ENCODE assay signal across 18 cellular contexts in the genomic region with DNA sequence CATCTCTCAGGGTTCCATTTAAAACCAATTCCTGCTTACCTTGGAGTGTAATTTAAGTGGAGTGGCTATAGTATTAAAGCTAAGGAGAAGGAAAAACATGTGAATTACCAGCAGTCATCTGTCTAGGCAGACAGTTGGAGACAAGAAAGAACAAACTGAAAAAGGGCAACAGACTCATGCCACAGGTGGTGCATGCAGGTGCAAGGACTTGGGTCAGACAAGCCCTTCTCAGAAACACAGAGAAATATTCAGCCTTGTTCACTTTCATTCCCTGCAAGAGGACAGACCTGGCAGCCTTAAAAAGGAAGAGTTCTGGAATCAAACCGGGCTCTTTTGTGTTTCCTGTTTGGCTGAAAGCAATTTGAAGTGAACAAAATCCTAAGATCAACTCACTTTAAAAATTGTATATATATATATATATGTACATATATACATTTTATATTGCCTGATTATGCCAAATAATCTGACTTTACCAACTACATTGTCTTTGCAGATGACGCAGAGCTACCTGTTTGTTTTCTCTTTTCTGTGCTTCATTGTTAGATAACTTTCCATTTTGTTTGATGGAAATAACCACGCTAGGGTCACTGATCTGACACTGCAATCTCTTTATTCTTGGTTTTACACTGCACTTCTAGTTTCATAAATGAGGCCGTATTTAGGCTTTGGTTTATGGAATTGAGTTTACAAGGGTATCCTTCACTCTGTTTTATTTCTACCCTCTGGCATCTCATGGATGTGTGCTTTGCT. TPM values are rescaled to one million over a fixed set of nuclear protein-coding genes. Genes with fewer than 3 reads are reported as not detected.
A peak's percentile ranks its signal among the peaks of the same experiment; 100 is the strongest.
DNase-seq lines count a peak whose midpoint lies in the region; ATAC-seq and TF ChIP-seq lines count a peak whose summit lies in the region.
"Had no signal": no experiment of that assay in that cellular context is flagged by ENCODE, and none has a peak within 500 bp of the region (broad histone marks: within the 10 kb centered on the region; RNA-seq: fewer than 3 reads in every experiment).

No MANE protein-coding gene starts in this region.

- no peak overlapping the region for H2AFZ ChIP-seq in hepatocyte
- H2AFZ ChIP-seq: PC-9 had no signal

- ATAC-seq in GM21515 (IDR thresholded peaks at IDR 0.05; ENCODE audit: unreplicated experiment) (peak; percentile 53), HG03432 (IDR thresholded peaks at IDR 0.05; ENCODE audit: unreplicated experiment) (no peak)

- no peaks in the 10 kb centered on the region for H3K27me3 ChIP-seq in hepatocyte
- H3K27me3 ChIP-seq: BLaER1 treated with 17β-estradiol and CSF1 and Interleukin-3, amounts not matched to agents 10 nM and 100 nM had no signal

- H3K9me3 ChIP-seq in hepatocyte (ENCODE audit: low read depth): no peaks in the 10 kb centered on the region
- H3K9me3 ChIP-seq: BLaER1 treated with 17β-estradiol and CSF1 and Interleukin-3, amounts not matched to agents 10 nM and 100 nM had no signal

- no peak for TF ChIP-seq CTCF in hepatocyte (IDR thresholded peaks at IDR 0.05; ENCODE audit: poor library complexity)

- H3K36me3 ChIP-seq in hepatocyte (replicated peaks; ENCODE audit: insufficient read depth, low read depth): no peaks in the 10 kb centered on the region
- H3K36me3 ChIP-seq: BLaER1 treated with 17β-estradiol and CSF1 and Interleukin-3, amounts not matched to agents 10 nM and 100 nM had no signal

- H4K20me1 ChIP-seq in hepatocyte (ENCODE audit: insufficient read depth, poor library complexity, severe bottlenecking): no peaks in the 10 kb centered on the region
- H4K20me1 ChIP-seq: BLaER1 treated with 17β-estradiol and CSF1 and Interleukin-3, amounts not matched to agents 10 nM and 100 nM had no signal

- H3K79me2 ChIP-seq in hepatocyte: no peaks in the 10 kb centered on the region

- H3K9me2 ChIP-seq in hepatocyte (replicated peaks; ENCODE audit: insufficient read depth): no peaks in the 10 kb centered on the region

- no peak overlapping the region for H3K4me3 ChIP-seq in hepatocyte
- H3K4me3 ChIP-seq: BLaER1 treated with 17β-estradiol and CSF1 and Interleukin-3, amounts not matched to agents 10 nM and 100 nM; K562; PC-9 had no signal

- H3K4me1 ChIP-seq in hepatocyte (ENCODE audit: insufficient read depth): peaks cover 3% of the 10 kb centered on the region

- WGBS in hepatocyte (ENCODE audit: low lambda C conversion rate, missing lambda C conversion rate): 57% methylated on average over 4 of the region's 4 CpGs

- no peak overlapping the region for H3K4me2 ChIP-seq in hepatocyte
- H3K4me2 ChIP-seq: BLaER1 treated with 17β-estradiol and CSF1 and Interleukin-3, amounts not matched to agents 10 nM and 100 nM; PC-9 had no signal

- DNase-seq in NCI-H1417 (lab: John Stamatoyannopoulos, UW) (peak in 2 of 3 experiments; percentile 51 to 96), NCI-H1417 treated with DMSO at 0.1 percent for 48 hours (lab: John Stamatoyannopoulos, UW) (no peak), NAMALWA (ENCODE audit: low spot score) (peak; percentile 60), hepatocyte (ENCODE audit: low spot score) (no peak), NCI-H1930 (lab: John Stamatoyannopoulos, UW) (no peak)
- DNase-seq in stimulated activated CD8-positive, alpha-beta memory T cell treated with anti-CD3 and anti-CD28 coated beads, Interleukin-4, amount 100 ng/mL, for 48 hours: no peak
- DNase-seq: activated CD4-positive, alpha-beta T cell treated with anti-CD3 and anti-CD28 coated beads for 4 hours; activated naive CD4-positive, alpha-beta T cell; DMS 273 treated with DMSO at 0.1 percent for 48 hours; NCI-H1092; NCI-H226; PC-9; stimulated activated naive B cell treated with anti-CD40 and anti-IgM and Interleukin-4, amounts not matched to agents 10 μg/mL and 1 μg/mL and 100 μg/mL, for 72 hours had no signal

- peak overlapping the region; percentile 4 for H3K27ac ChIP-seq in hepatocyte
- H3K27ac ChIP-seq: BLaER1 treated with 17β-estradiol and CSF1 and Interleukin-3, amounts not matched to agents 10 nM and 100 nM; HL-60; PC-9 had no signal

RNA-seq across cellular contexts. Expression of a gene that starts 35.1 kb away (rescaled TPM):
- 36.2 and 40.5 TPM in 2 replicates for total RNA-seq in hepatocyte
- 14.5 and 17.4 TPM in 2 replicates for polyA plus RNA-seq in hepatocyte

Comparison
In these comparisons a context has a peak if more than half of its experiments do, and no peak if none do; other contexts are left out.
1. DNase-seq: peak in NCI-H1417 (2 of 3) and NAMALWA (single experiment); none in NCI-H1417 treated with DMSO at 0.1 percent for 48 hours (single experiment), hepatocyte (single experiment), NCI-H1930 (0 of 2) and stimulated activated CD8-positive, alpha-beta memory T cell treated with anti-CD3 and anti-CD28 coated beads, Interleukin-4, amount 100 ng/mL, for 48 hours (single experiment).